ENCODE assay signal across 7 cellular contexts in the genomic region with DNA sequence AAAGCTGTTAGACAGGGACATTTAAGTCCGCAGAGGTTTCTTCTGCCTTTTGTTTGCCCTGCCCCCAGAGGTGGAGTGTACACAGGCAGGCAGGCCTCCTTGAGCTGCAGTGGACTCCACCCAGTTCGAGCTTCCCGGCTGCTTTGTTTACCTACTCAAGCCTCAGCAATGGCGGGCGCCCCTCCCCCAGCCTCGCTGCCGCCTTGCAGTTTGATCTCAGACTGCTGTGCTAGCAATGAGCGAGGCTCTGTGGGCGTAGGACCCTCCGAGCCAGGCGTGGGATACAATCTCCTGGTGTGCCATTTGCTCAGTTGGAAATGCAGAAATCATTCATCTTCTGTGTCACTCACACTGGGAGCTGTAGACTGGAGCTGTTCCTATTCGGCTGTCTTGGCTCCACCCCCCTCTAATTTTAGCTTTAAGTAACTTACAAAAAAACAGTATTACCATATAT.
DNase-seq lines count a peak whose midpoint lies in the region; TF ChIP-seq lines count a peak whose summit lies in the region.
"Not testable (repeated sequence)": the region's sequence is repeated elsewhere in the genome, so short reads cannot be mapped to it uniquely, and the experiment has no call there.

No MANE protein-coding gene starts in this region.

- H3K27ac ChIP-seq in H9 (ENCODE audit: insufficient read length, low read depth, low read length); PC-9; brain microvascular endothelial cell: not testable (repeated sequence)

- peak overlapping the region; percentile 54; the same call in 1 of the 2 replicates for H3K4me3 ChIP-seq in PC-9
- H3K4me3 ChIP-seq in brain microvascular endothelial cell (ENCODE audit: low read depth, low read length): not testable (repeated sequence)

- H2BK5ac ChIP-seq in H9 (ENCODE audit: insufficient read length, low read length): not testable (repeated sequence)

- H4K20me1 ChIP-seq in H9 (ENCODE audit: control insufficient read depth, insufficient read depth, insufficient read length); PC-9 (ENCODE audit: insufficient read depth): not testable (repeated sequence)

- H2BK15ac ChIP-seq in H9 (ENCODE audit: low read depth, low read length): not testable (repeated sequence)

- peaks cover 11 to 22% of the 10 kb centered on the region in 2 experiments for H3K9me3 Mint-ChIP-seq in H9

- H3K9me3 ChIP-seq in H9 (ENCODE audit: control insufficient read depth, low read depth, low read length); PC-9 (ENCODE audit: insufficient read depth, low read depth): not testable (repeated sequence)

- not testable (repeated sequence) for H2AK5ac ChIP-seq in H9 (ENCODE audit: insufficient read length, low read length)

- not testable (repeated sequence) for H4K8ac ChIP-seq in H9 (replicated peaks; ENCODE audit: insufficient read length, low read depth, low read length)

- intact Hi-C loops in PC-9 (cut with micrococcal nuclease; ENCODE audit: unreplicated experiment): not testable (repeated sequence)

- H3K27me3 ChIP-seq in H9 (ENCODE audit: insufficient read depth, low read length); PC-9 (ENCODE audit: insufficient read depth, low read depth); brain microvascular endothelial cell (replicated peaks): not testable (repeated sequence)

- H3K23ac ChIP-seq in H9 (ENCODE audit: insufficient read length, low read depth, low read length): not testable (repeated sequence)

- H3K27me3 Mint-ChIP-seq in H9 (ENCODE audit: low read depth): peaks cover 12% of the 10 kb centered on the region

- not testable (repeated sequence) for H4K5ac ChIP-seq in H9 (ENCODE audit: insufficient read length, low read depth, low read length)

- not testable (repeated sequence) for H3T11ph ChIP-seq in H9 (ENCODE audit: low read length)

- H3K4me3 Mint-ChIP-seq in H9: not testable (repeated sequence)

- in situ Hi-C loops in brain microvascular endothelial cell (cut with HindIII; ENCODE audit: low pct_ligation_motif_present, low sequenced_read_pairs): not testable (repeated sequence)

- not testable (repeated sequence) for H3K4me1 ChIP-seq in H9 (ENCODE audit: insufficient read depth, low read length); PC-9 (replicated peaks; ENCODE audit: insufficient read depth)

- not testable (repeated sequence) for H2BK20ac ChIP-seq in H9 (ENCODE audit: low read depth, low read length, poor library complexity, severe bottlenecking)

- not testable (repeated sequence) for H3K9me2 ChIP-seq in PC-9 (ENCODE audit: insufficient read depth)

- not testable (repeated sequence) for TF ChIP-seq CTCF in H9 (conservative IDR thresholded peaks at IDR 0.05); PC-9 (conservative IDR thresholded peaks at IDR 0.05); brain microvascular endothelial cell (IDR thresholded peaks at IDR 0.05; ENCODE audit: low read depth, low read length, missing control alignments)

- H3K9ac ChIP-seq in H9 (ENCODE audit: extremely low read depth, insufficient read length, low read length): not testable (repeated sequence)

- not testable (repeated sequence) for H2BK12ac ChIP-seq in H9 (ENCODE audit: insufficient read length, low read depth, low read length)

- H3K27ac Mint-ChIP-seq in H9: not testable (repeated sequence)

- H3K36me3 Mint-ChIP-seq in H9 (ENCODE audit: insufficient read depth in 1 of 3, low read depth in 3 of 3): peaks cover 0 to 16% (median 6%) of the 10 kb centered on the region in 3 experiments; a peak in 4 of 7 replicates

- not testable (repeated sequence) for H3K14ac ChIP-seq in H9 (ENCODE audit: insufficient read depth, low read length)

- CTCF ChIA-PET in PC-9 (lab: Charles Lee): interaction anchor here (0.7 kb wide), 1 partner anchor 127 kb away, joined by 4 read pairs; no protein-coding TSS in a partner anchor

- not testable (repeated sequence) for H3K18ac ChIP-seq in H9 (ENCODE audit: insufficient read length, low read depth, low read length)

- not testable (repeated sequence) for H3K4me2 ChIP-seq in H9 (ENCODE audit: insufficient read depth, insufficient read length, low read length)
- peak overlapping the region; percentile 72 for H3K4me2 ChIP-seq in PC-9

- H3K79me1 ChIP-seq in H9 (ENCODE audit: insufficient read depth, low read depth, low read length, poor library complexity, severe bottlenecking): not testable (repeated sequence)

- WGBS in H9 (ENCODE audit: extremely low coverage, insufficient read length, low lambda C conversion rate): no CpG with 5 or more reads among the region's 12 CpGs

- POLR2A ChIA-PET in PC-9 (lab: Charles Lee; ENCODE audit: unreplicated experiment): not testable (repeated sequence)

- H3F3A ChIP-seq in PC-9 (ENCODE audit: insufficient read depth, low read depth): not testable (repeated sequence)

- H3K36me3 ChIP-seq in PC-9 (ENCODE audit: low read depth); brain microvascular endothelial cell (replicated peaks): not testable (repeated sequence)

- H2AFZ ChIP-seq in H9 (ENCODE audit: low read length): not testable (repeated sequence)
- peak overlapping the region; percentile 78 for H2AFZ ChIP-seq in PC-9

- H3K79me2 ChIP-seq in H9 (ENCODE audit: insufficient read depth, low read length); PC-9 (ENCODE audit: low read depth): not testable (repeated sequence)

- not testable (repeated sequence) for H3K56ac ChIP-seq in H9 (ENCODE audit: insufficient read length, low read depth, low read length)

- BruUV-seq in PC-9 (replicated peaks; lab: Mats Ljungman, UMichigan): not testable (repeated sequence)

- DNase-seq in DMS114 treated with DMSO at 0.1 percent for 48 hours (lab: John Stamatoyannopoulos, UW; ENCODE audit: unreplicated experiment): peak; percentile 2
- DNase-seq in H9: peak; percentile 49
- peak; percentile 28 for DNase-seq in LoVo (ENCODE audit: low spot score)
- DNase-seq in NCI-H460 (ENCODE audit: extremely low read depth, low read depth): peak; percentile 35
- DNase-seq in PC-9: peak in 1 of 2 experiments; percentile 38
- DNase-seq in SK-N-DZ (ENCODE audit: low spot score): peak; percentile 10
- peak; percentile 14 for DNase-seq in brain microvascular endothelial cell

- H3K4ac ChIP-seq in H9 (ENCODE audit: low read depth, low read length): not testable (repeated sequence)

- not testable (repeated sequence) for H4K91ac ChIP-seq in H9 (ENCODE audit: insufficient read length, low read depth, low read length)

- H3K23me2 ChIP-seq in H9 (ENCODE audit: insufficient read length, low read depth, low read length, poor library complexity, severe bottlenecking): not testable (repeated sequence)

- H2BK120ac ChIP-seq in H9 (ENCODE audit: low read depth, low read length, poor library complexity, severe bottlenecking): not testable (repeated sequence)

- not testable (repeated sequence) for H3K4me1 Mint-ChIP-seq in H9
